22 cellular contexts compared by ENCODE assay signal in the genomic region with DNA sequence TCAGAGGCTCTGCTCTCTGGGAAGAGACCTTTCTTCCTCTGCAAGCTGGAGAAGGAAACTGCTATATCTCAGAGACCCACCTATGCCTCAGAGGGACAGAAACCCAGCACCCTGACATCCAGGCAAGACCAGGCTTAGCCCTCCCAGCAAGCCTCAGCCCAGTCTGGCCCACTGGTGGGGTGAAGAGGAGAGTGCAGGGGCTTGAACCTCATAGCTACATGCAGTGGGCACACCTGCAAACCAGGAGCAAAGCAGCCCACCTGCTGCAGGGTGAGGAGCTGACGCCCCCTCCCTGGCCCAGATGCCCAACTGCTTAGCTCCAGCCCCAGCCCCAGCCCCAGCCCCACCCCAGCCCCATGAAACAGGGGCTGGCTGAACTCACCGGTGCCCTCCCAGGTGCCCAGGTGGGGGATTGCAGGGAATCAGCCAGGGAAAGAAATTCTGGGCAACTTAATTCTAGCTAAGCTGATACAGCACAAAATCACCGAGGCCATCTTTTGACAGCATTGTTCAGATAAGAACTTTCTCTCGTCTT.
"Had no signal": no experiment of that assay in that cellular context is flagged by ENCODE, and none has a peak within 500 bp of the region (broad histone marks: within the 10 kb centered on the region; RNA-seq: fewer than 3 reads in every experiment).

No MANE protein-coding gene starts in this region.

- H3K27me3 ChIP-seq: pancreas, thyroid gland, vagina had no signal

- H3K4me1 Mint-ChIP-seq: natural killer cell; stimulated activated naive CD8-positive, alpha-beta T cell treated with anti-CD3 and anti-CD28 coated beads, Interleukin-15, amount 100 ng/mL, for 72 hours had no signal

- H3K36me3 Mint-ChIP-seq: natural killer cell had no signal

- H3K4me3 Mint-ChIP-seq: natural killer cell; stimulated activated naive CD8-positive, alpha-beta T cell treated with anti-CD3 and anti-CD28 coated beads, Interleukin-15, amount 100 ng/mL, for 72 hours had no signal

- H3K27ac ChIP-seq: dorsolateral prefrontal cortex, epithelial cell of prostate, gastrocnemius medialis, left lung, neutrophil, pancreas, skin epidermis, spleen, thyroid gland, vagina had no signal

- H3K27ac Mint-ChIP-seq: natural killer cell; progenitor cell of endocrine pancreas; stimulated activated naive CD8-positive, alpha-beta T cell treated with anti-CD3 and anti-CD28 coated beads, Interleukin-15, amount 100 ng/mL, for 72 hours had no signal

- H3K9me3 ChIP-seq: gastrocnemius medialis, neutrophil, pancreas, thyroid gland, vagina had no signal

- H3K4me1 ChIP-seq: gastrocnemius medialis, left lung, pancreas, spleen, thyroid gland, vagina had no signal

- H3K9me3 Mint-ChIP-seq: stimulated activated naive CD8-positive, alpha-beta T cell treated with anti-CD3 and anti-CD28 coated beads, Interleukin-15, amount 100 ng/mL, for 72 hours had no signal

- ATAC-seq: esophagus mucosa; gastrocnemius medialis; left cardiac atrium; left lung; natural killer cell; pancreas; stimulated activated naive CD8-positive, alpha-beta T cell treated with anti-CD3 and anti-CD28 coated beads, Interleukin-15, amount 100 ng/mL, for 72 hours had no signal

- H3K4me3 ChIP-seq: dorsolateral prefrontal cortex, gastrocnemius medialis, left lung, pancreas, skin epidermis, spleen, thyroid gland, vagina had no signal

- DNase-seq: cerebellar nuclear complex; dorsolateral prefrontal cortex; effector CD4-positive, alpha-beta T cell; foreskin fibroblast; gastrocnemius medialis; left cardiac atrium; left lung; mammary epithelial cell; natural killer cell; pancreas; spleen; stimulated activated CD4-positive, alpha-beta T cell treated with anti-CD3 and anti-CD28 coated beads, Interleukin-4, amount 100 ng/mL, for 4 hours; stimulated activated naive CD4-positive, alpha-beta T cell; stimulated activated naive CD8-positive, alpha-beta T cell treated with anti-CD3 and anti-CD28 coated beads, Interleukin-15, amount 100 ng/mL, for 72 hours; thyroid gland; trophoblast cell had no signal

- H3K36me3 ChIP-seq: gastrocnemius medialis, left lung, neutrophil, pancreas, spleen, thyroid gland, vagina had no signal
